8 cellular contexts compared by ENCODE assay signal in genomic region chr11:60130496-60130895, GRCh38. TPM values are rescaled to one million over a fixed set of nuclear protein-coding genes. Genes with fewer than 3 reads are reported as not detected.
DNase-seq lines count a peak whose midpoint lies in the region; ATAC-seq and TF ChIP-seq lines count a peak whose summit lies in the region.

No MANE protein-coding gene starts in this region.

- no peak overlapping the region for H3K4me3 Mint-ChIP-seq in activated CD4-positive, alpha-beta T cell treated with anti-CD3 and anti-CD28 coated beads for 36 hours
- H3K4me3 Mint-ChIP-seq in activated B cell treated with CpG ODN at 0.5 μM for 24 hours = no peak overlapping the region

- no peaks in the 10 kb centered on the region for H3K27me3 ChIP-seq in kidney epithelial cell (ENCODE audit: control insufficient read depth, insufficient read depth, low read length)

- peaks cover 2% of the 10 kb centered on the region for H3K27me3 Mint-ChIP-seq in activated CD4-positive, alpha-beta T cell treated with anti-CD3 and anti-CD28 coated beads for 36 hours
- peaks cover 3% of the 10 kb centered on the region for H3K27me3 Mint-ChIP-seq in activated B cell treated with CpG ODN at 0.5 μM for 24 hours

- peak; percentile 71 for ATAC-seq in activated CD4-positive, alpha-beta T cell treated with anti-CD3 and anti-CD28 coated beads for 36 hours
- ATAC-seq in activated B cell treated with CpG ODN at 0.5 μM for 24 hours (ENCODE audit: low read depth) = peak; percentile 47
- no peak for ATAC-seq in HG02938 (IDR thresholded peaks at IDR 0.05; ENCODE audit: unreplicated experiment)

- POLR2A ChIA-PET in activated CD4-positive, alpha-beta T cell treated with anti-CD3 and anti-CD28 coated beads for 36 hours (lab: Charles Lee) = no interaction called here
- POLR2A ChIA-PET in activated B cell treated with CpG ODN at 0.5 μM for 24 hours (lab: Charles Lee) = no interaction called here

- TF ChIP-seq CTCF in activated B cell treated with CpG ODN at 0.5 μM for 24 hours (IDR thresholded peaks at IDR 0.05) = no peak
- peak; percentile 63 for TF ChIP-seq CTCF in kidney epithelial cell (IDR thresholded peaks at IDR 0.05; ENCODE audit: insufficient read depth, low read length, poor library complexity, severe bottlenecking)

- intact Hi-C loops in activated CD4-positive, alpha-beta T cell treated with anti-CD3 and anti-CD28 coated beads for 36 hours (cut with DNase I, micrococcal nuclease) = loop anchor here (1.0 to 10.0 kb wide), 3 partner anchors 307 to 376 kb away; partner anchors contain the start of gene STX3 (in 2 of the 2)
- intact Hi-C loops in activated B cell treated with CpG ODN at 0.5 μM for 24 hours (cut with micrococcal nuclease) = loop anchor here (1.0 kb wide), 2 partner anchors 307 to 376 kb away; no protein-coding TSS in a partner anchor

- H3K4me3 ChIP-seq in kidney epithelial cell (ENCODE audit: low read depth, low read length) = no peak overlapping the region

- peak; percentile 25 for DNase-seq in activated CD4-positive, alpha-beta T cell treated with anti-CD3 and anti-CD28 coated beads for 36 hours
- DNase-seq in activated CD4-positive, alpha-beta T cell treated with anti-CD3 and anti-CD28 coated beads, Interleukin-2, amount 50 U/mL, for 4 hours = no peak
- DNase-seq in M059J (ENCODE audit: low read depth) (peak; percentile 62), activated B cell treated with CpG ODN at 0.5 μM for 24 hours (no peak), kidney epithelial cell (ENCODE audit: low read depth) (no peak), occipital lobe (lab: John Stamatoyannopoulos, UW) (no peak), T-helper 9 cell (no peak)

- H3K4me1 Mint-ChIP-seq in activated CD4-positive, alpha-beta T cell treated with anti-CD3 and anti-CD28 coated beads for 36 hours = no peaks in the 10 kb centered on the region
- peaks cover 9% of the 10 kb centered on the region for H3K4me1 Mint-ChIP-seq in activated B cell treated with CpG ODN at 0.5 μM for 24 hours

- CTCF ChIA-PET in activated CD4-positive, alpha-beta T cell treated with anti-CD3 and anti-CD28 coated beads for 36 hours (lab: Charles Lee) = interaction anchor here (1.2 kb wide), 1 partner anchor 303 kb away, joined by 4 read pairs; no protein-coding TSS in a partner anchor
- CTCF ChIA-PET in activated B cell treated with CpG ODN at 0.5 μM for 24 hours (lab: Charles Lee) = interaction anchor here (0.8 kb wide), 1 partner anchor 376 kb away, joined by 3 read pairs; no protein-coding TSS in a partner anchor

- no peak overlapping the region for H3K27ac Mint-ChIP-seq in activated CD4-positive, alpha-beta T cell treated with anti-CD3 and anti-CD28 coated beads for 36 hours
- H3K27ac Mint-ChIP-seq in activated B cell treated with CpG ODN at 0.5 μM for 24 hours = no peak overlapping the region

- H3K9me3 Mint-ChIP-seq in activated CD4-positive, alpha-beta T cell treated with anti-CD3 and anti-CD28 coated beads for 36 hours (ENCODE audit: low read depth) = peaks cover 2% of the 10 kb centered on the region
- H3K9me3 Mint-ChIP-seq in activated B cell treated with CpG ODN at 0.5 μM for 24 hours = peaks cover 3% of the 10 kb centered on the region

- no peaks in the 10 kb centered on the region for H3K36me3 Mint-ChIP-seq in activated CD4-positive, alpha-beta T cell treated with anti-CD3 and anti-CD28 coated beads for 36 hours (ENCODE audit: low read depth)
- H3K36me3 Mint-ChIP-seq in activated B cell treated with CpG ODN at 0.5 μM for 24 hours (ENCODE audit: low read depth) = no peaks in the 10 kb centered on the region

- no peaks in the 10 kb centered on the region for H3K36me3 ChIP-seq in kidney epithelial cell (ENCODE audit: control insufficient read depth, insufficient read depth, low read length)

RNA-seq across cellular contexts. Expression of gene MS4A2, which starts 42.0 kb away (rescaled TPM):
- not detected for total RNA-seq in activated CD4-positive, alpha-beta T cell treated with anti-CD3 and anti-CD28 coated beads for 36 hours
- not detected in 2 replicates for total RNA-seq in M059J (2014; rRNA removed; shearing (Covaris generic))
- total RNA-seq in activated B cell treated with CpG ODN at 0.5 μM for 24 hours = not detected in 2 replicates
- total RNA-seq in kidney epithelial cell = 0.14 TPM in 1 of 2 replicates, not detected in the other
- 0.16 TPM for total RNA-seq in occipital lobe

RNA-seq across cellular contexts. Expression of gene MS4A6A, which starts 52.4 kb away (rescaled TPM):
- total RNA-seq in activated CD4-positive, alpha-beta T cell treated with anti-CD3 and anti-CD28 coated beads for 36 hours = not detected
- total RNA-seq in M059J (2014; rRNA removed; shearing (Covaris generic)) = not detected in 2 replicates
- total RNA-seq in activated B cell treated with CpG ODN at 0.5 μM for 24 hours (0.22 TPM in 1 of 2 replicates, not detected in the other), kidney epithelial cell (0.55 and 2.3 TPM in 2 replicates), occipital lobe (3.7 TPM)

Comparison
In these comparisons a context has a peak if more than half of its experiments do, and no peak if none do; other contexts are left out.
1. DNase-seq: peak in activated CD4-positive, alpha-beta T cell treated with anti-CD3 and anti-CD28 coated beads for 36 hours (single experiment) and M059J (single experiment); none in activated CD4-positive, alpha-beta T cell treated with anti-CD3 and anti-CD28 coated beads, Interleukin-2, amount 50 U/mL, for 4 hours (0 of 2), activated B cell treated with CpG ODN at 0.5 μM for 24 hours (single experiment), kidney epithelial cell (single experiment), occipital lobe (single experiment) and T-helper 9 cell (single experiment).